12 cellular contexts compared by ENCODE assay signal in the genomic region with DNA sequence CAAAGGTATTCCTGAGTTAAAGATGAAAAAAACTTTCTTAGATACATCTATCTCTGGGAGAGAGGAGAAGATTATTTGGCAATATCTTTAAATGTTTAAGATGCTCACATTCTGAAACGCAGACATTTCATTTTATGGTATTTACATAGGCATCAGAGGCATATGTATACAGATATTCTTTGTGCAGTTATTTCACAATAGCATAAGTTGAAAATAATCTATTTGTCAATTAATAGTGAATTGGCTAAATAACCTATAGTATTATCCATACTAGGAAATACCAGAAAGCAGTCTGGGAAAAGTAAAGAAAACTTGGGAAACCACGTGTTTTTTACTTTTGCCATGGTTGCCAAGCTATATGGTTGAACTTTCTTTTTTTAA. TPM values are rescaled to one million over a fixed set of nuclear protein-coding genes. Genes with fewer than 3 reads are reported as not detected.
"Had no signal": no experiment of that assay in that cellular context is flagged by ENCODE, and none has a peak within 500 bp of the region (broad histone marks: within the 10 kb centered on the region; RNA-seq: fewer than 3 reads in every experiment).

No MANE protein-coding gene starts in this region.

- DNase-seq: GM23248, GOT3, H7, H9, HCEC 1CT, HFFc6 had no signal

- H3K4me1 ChIP-seq: HAP-1 had no signal

- H3K4me2 ChIP-seq: GM23338 had no signal

- H3K9me3 ChIP-seq: HAP-1 had no signal

- H2AFZ ChIP-seq: GM23248, GM23338 had no signal

- H3K4me3 ChIP-seq: GM23248, GM23338, HAP-1 had no signal

- ATAC-seq: GM23338, HCT116 had no signal

- FAIRE-seq: H1, H54 had no signal

- H3K36me3 ChIP-seq: HAP-1 had no signal

- H3K9ac ChIP-seq: GM23248 had no signal

- H3K27ac ChIP-seq: GM23248 had no signal

RNA-seq across cellular contexts. Expression of a gene that starts 44.8 kb away (rescaled TPM):
- total RNA-seq: GM23248, GM23338, H1, H4, H7, H9, HFFc6 had no signal
- polyA plus RNA-seq: GM23248, GM23338, H1 had no signal
